In genomic region chr5:93800988-93801811, GRCh38 we compare ENCODE assay signal across 8 cellular contexts. TPM values are rescaled to one million over a fixed set of nuclear protein-coding genes. Genes with fewer than 3 reads are reported as not detected.
A peak's percentile ranks its signal among the peaks of the same experiment; 100 is the strongest.
DNase-seq lines count a peak whose midpoint lies in the region; ATAC-seq and TF ChIP-seq lines count a peak whose summit lies in the region.

No MANE protein-coding gene starts in this region.

- H3K9me3 ChIP-seq in A673 (ENCODE audit: low read depth, low read length, poor library complexity, severe bottlenecking) (no peaks in the 10 kb centered on the region), testis (no peaks in the 10 kb centered on the region)

- in situ Hi-C loops in astrocyte of the cerebellum (cut with HindIII; ENCODE audit: low sequenced_read_pairs), result no loop called here

- H3K4me1 ChIP-seq in A673 (ENCODE audit: insufficient read depth, low read length, poor library complexity, severe bottlenecking), result peaks cover 3% of the 10 kb centered on the region
- H3K4me1 ChIP-seq in testis, result no peaks in the 10 kb centered on the region

- intact Hi-C loops in A673 (cut with micrococcal nuclease; ENCODE audit: unreplicated experiment) (loop anchor here (2.0 to 5.0 kb wide), 2 partner anchors 194 to 220 kb away; partner anchors contain the start of gene NR2F1-AS1), testis (cut with DNase I; ENCODE audit: low total_unique reads) (no loop called here)

- no TSS peak for BruUV-seq in A673 (replicated peaks; lab: Mats Ljungman, UMichigan)

- DNase-seq in A673 (ENCODE audit: low spot score) (peak; percentile 63), EH (ENCODE audit: low read depth) (peak; percentile 58), NCI-H2107 treated with DMSO at 0.1 percent for 48 hours (lab: John Stamatoyannopoulos, UW; ENCODE audit: unreplicated experiment) (peak; percentile 64), astrocyte of the cerebellum (ENCODE audit: low read depth) (peak; percentile 54), inferior parietal cortex (ENCODE audit: extremely low spot score) (peak; percentile 84), testis (peak; percentile 22), NCI-H128 (lab: John Stamatoyannopoulos, UW; ENCODE audit: unreplicated experiment) (no peak)

- no peaks in the 10 kb centered on the region for H3K36me3 ChIP-seq in A673 (ENCODE audit: insufficient read depth, low read length, poor library complexity, severe bottlenecking)
- no peaks in the 10 kb centered on the region for H3K36me3 ChIP-seq in testis (ENCODE audit: low read depth, missing control alignments)

- WGBS in testis, 2 donors, result 43 to 46% methylated on average over 2 of the region's 2 CpGs

- CTCF ChIA-PET in A673 (lab: Charles Lee), result interaction anchor here (1.1 to 1.2 kb wide), 3 partner anchors 166 to 1113 kb away, joined by 3 to 6 read pairs (median 3); no protein-coding TSS in a partner anchor

- H3K4me3 ChIP-seq in A673 (ENCODE audit: low read depth, low read length, poor library complexity, severe bottlenecking) (no peak overlapping the region), astrocyte of the cerebellum (ENCODE audit: low read depth, low read length) (no peak overlapping the region), testis (no peak overlapping the region)

- H3K27me3 ChIP-seq in A673 (replicated peaks; ENCODE audit: insufficient read depth, low read depth, low read length, poor library complexity), result no peaks in the 10 kb centered on the region
- H3K27me3 ChIP-seq in testis, result no peaks in the 10 kb centered on the region

- ATAC-seq in HG02610 (IDR thresholded peaks at IDR 0.05; ENCODE audit: unreplicated experiment), result peak; percentile 79

- peak; percentile 77 for TF ChIP-seq CTCF in A673 (conservative IDR thresholded peaks at IDR 0.05; ENCODE audit: low read depth, low read length)
- TF ChIP-seq CTCF in astrocyte of the cerebellum (IDR thresholded peaks at IDR 0.05; ENCODE audit: low read depth, low read length, missing control alignments), result peak; percentile 51
- TF ChIP-seq CTCF in testis (IDR thresholded peaks at IDR 0.05), result peak in 2 of 3 experiments; percentile 39 to 69

- POLR2A ChIA-PET in A673 (lab: Charles Lee; ENCODE audit: low non-redundant PET), result no interaction called here

- no peak for TF ChIP-seq POLR2A in testis (IDR thresholded peaks at IDR 0.05)

- H3K27ac ChIP-seq in A673 (ENCODE audit: low read depth, low read length, poor library complexity, severe bottlenecking), result no peak overlapping the region
- H3K27ac ChIP-seq in testis, result no peak overlapping the region

RNA-seq across cellular contexts. Expression of gene POU5F2, which starts 59.8 kb away (rescaled TPM):
- 0.73 and 0.87 TPM in 2 replicates for total RNA-seq in A673 (2021)
- 1 to 10 TPM; 6.5 TPM for total RNA-seq in testis
- polyA plus RNA-seq in testis (ENCODE audit: insufficient read depth, low read depth, low replicate concordance), result 5.2 TPM
